In genomic region chr10:30583778-30584415, GRCh38 we compare ENCODE assay signal across 8 cellular contexts. TPM values are rescaled to one million over a fixed set of nuclear protein-coding genes. Genes with fewer than 3 reads are reported as not detected.
DNase-seq lines count a peak whose midpoint lies in the region; ATAC-seq and TF ChIP-seq lines count a peak whose summit lies in the region.

No MANE protein-coding gene starts in this region.

- no peaks in the 10 kb centered on the region for H3K36me3 ChIP-seq in OCI-LY3 (replicated peaks; ENCODE audit: low read depth, low read length)
- H3K36me3 ChIP-seq in duodenal mucosa (ENCODE audit: control insufficient read depth in 1 of 2, insufficient read depth in 2 of 2, low read length in 2 of 2), result no peaks in the 10 kb centered on the region

- no peaks in the 10 kb centered on the region for H3K27me3 ChIP-seq in OCI-LY3 (ENCODE audit: low read depth, low read length)
- no peaks in the 10 kb centered on the region for H3K27me3 ChIP-seq in duodenal mucosa (ENCODE audit: control insufficient read depth in 1 of 2, insufficient read depth in 2 of 2, low read length in 2 of 2)

- peak overlapping the region; percentile 31; the same call in 1 of the 2 replicates for H2AFZ ChIP-seq in OCI-LY3 (ENCODE audit: low read depth, low read length)

- peaks cover 5% of the 10 kb centered on the region for H3K4me1 Mint-ChIP-seq in activated CD4-positive, alpha-beta T cell treated with anti-CD3 and anti-CD28 coated beads, Interleukin-2, amount 10 ng/mL, durations not matched to agents 24 days and 14 days

- H3K9me3 ChIP-seq in OCI-LY3 (ENCODE audit: insufficient read depth, low read length) (no peaks in the 10 kb centered on the region), duodenal mucosa (ENCODE audit: control insufficient read depth in 1 of 2, low read length in 2 of 2) (no peaks in the 10 kb centered on the region)

- H3K27ac Mint-ChIP-seq in activated CD4-positive, alpha-beta T cell treated with anti-CD3 and anti-CD28 coated beads, Interleukin-2, amount 10 ng/mL, durations not matched to agents 24 days and 14 days, result peak overlapping the region; percentile 58

- peak; percentile 57 for ATAC-seq in HG02642 (IDR thresholded peaks at IDR 0.05; ENCODE audit: poor library complexity, unreplicated experiment)

- H3K27ac ChIP-seq in OCI-LY3 (ENCODE audit: low read length), result peak overlapping the region; percentile 32; the same call in 1 of the 2 replicates
- H3K27ac ChIP-seq in duodenal mucosa (ENCODE audit: low read depth, low read length), result peak overlapping the region; percentile 28

- H3K9me3 Mint-ChIP-seq in activated CD4-positive, alpha-beta T cell treated with anti-CD3 and anti-CD28 coated beads, Interleukin-2, amount 10 ng/mL, durations not matched to agents 24 days and 14 days, result no peaks in the 10 kb centered on the region

- no peak for TF ChIP-seq CTCF in OCI-LY3 (IDR thresholded peaks at IDR 0.05; ENCODE audit: low read depth, low read length)

- no peaks in the 10 kb centered on the region for H3K79me2 ChIP-seq in OCI-LY3 (ENCODE audit: low read length)

- intact Hi-C loops in activated CD4-positive, alpha-beta T cell treated with anti-CD3 and anti-CD28 coated beads, Interleukin-2, amount 10 ng/mL, durations not matched to agents 24 days and 14 days (cut with micrococcal nuclease), result no loop called here

- H3K4me2 ChIP-seq in OCI-LY3 (ENCODE audit: low read length), result peak overlapping the region; percentile 90

- H3K4me3 ChIP-seq in OCI-LY3 (ENCODE audit: low read length) (peak overlapping the region; percentile 68), duodenal mucosa (ENCODE audit: low read depth in 1 of 2, low read length in 2 of 2) (peak overlapping the region; percentile 53 to 62)

- peak; percentile 69 for DNase-seq in activated CD4-positive, alpha-beta T cell treated with anti-CD3 and anti-CD28 coated beads, Interleukin-2, amount 10 ng/mL, durations not matched to agents 24 days and 14 days
- no peak for DNase-seq in activated CD4-positive, alpha-beta T cell treated with anti-CD3 and anti-CD28 coated beads for 4 hours
- peak; percentile 9 for DNase-seq in midbrain (lab: John Stamatoyannopoulos, UW)
- DNase-seq in ureter (ENCODE audit: low spot score), result peak; percentile 72
- DNase-seq in NCI-H82 treated with DMSO at 0.1 percent for 48 hours (lab: John Stamatoyannopoulos, UW; ENCODE audit: unreplicated experiment), result no peak

- peak overlapping the region; percentile 64 for H3K4me3 Mint-ChIP-seq in activated CD4-positive, alpha-beta T cell treated with anti-CD3 and anti-CD28 coated beads, Interleukin-2, amount 10 ng/mL, durations not matched to agents 24 days and 14 days

- H3K36me3 Mint-ChIP-seq in activated CD4-positive, alpha-beta T cell treated with anti-CD3 and anti-CD28 coated beads, Interleukin-2, amount 10 ng/mL, durations not matched to agents 24 days and 14 days (ENCODE audit: low read depth), result no peaks in the 10 kb centered on the region

- peaks cover 17% of the 10 kb centered on the region for H3K27me3 Mint-ChIP-seq in activated CD4-positive, alpha-beta T cell treated with anti-CD3 and anti-CD28 coated beads, Interleukin-2, amount 10 ng/mL, durations not matched to agents 24 days and 14 days

- H3K9ac ChIP-seq in OCI-LY3 (ENCODE audit: low read length) (peak overlapping the region; percentile 46; the same call in 1 of the 2 replicates), duodenal mucosa (ENCODE audit: low read depth in 1 of 2, low read length in 2 of 2) (peak overlapping the region; percentile 40 to 77)

- H3K4me1 ChIP-seq in OCI-LY3 (ENCODE audit: low read length) (peaks cover 80% of the 10 kb centered on the region), duodenal mucosa (ENCODE audit: control insufficient read depth in 1 of 2, insufficient read depth in 2 of 2, low read length in 2 of 2) (peaks cover 15 to 19% of the 10 kb centered on the region in 2 donors)

- no peaks in the 10 kb centered on the region for H4K20me1 ChIP-seq in OCI-LY3 (ENCODE audit: insufficient read depth, low read length)

RNA-seq across cellular contexts. Expression of gene LYZL2, which starts 45.7 kb away (rescaled TPM):
- not detected in 2 replicates for total RNA-seq in activated CD4-positive, alpha-beta T cell treated with anti-CD3 and anti-CD28 coated beads, Interleukin-2, amount 10 ng/mL, durations not matched to agents 24 days and 14 days
- total RNA-seq in ureter, result not detected

Comparison
In these comparisons a context has a peak if more than half of its experiments do, and no peak if none do; other contexts are left out.
1. DNase-seq: peak in activated CD4-positive, alpha-beta T cell treated with anti-CD3 and anti-CD28 coated beads, Interleukin-2, amount 10 ng/mL, durations not matched to agents 24 days and 14 days (single experiment), midbrain (single experiment) and ureter (single experiment); none in activated CD4-positive, alpha-beta T cell treated with anti-CD3 and anti-CD28 coated beads for 4 hours (0 of 2) and NCI-H82 treated with DMSO at 0.1 percent for 48 hours (single experiment).